Comparison of ENCODE assay signal across 9 cellular contexts in genomic region chr12:27571463-27571862, GRCh38. TPM values are rescaled to one million over a fixed set of nuclear protein-coding genes. Genes with fewer than 3 reads are reported as not detected.
DNase-seq lines count a peak whose midpoint lies in the region; ATAC-seq and TF ChIP-seq lines count a peak whose summit lies in the region.
"Had no signal": no experiment of that assay in that cellular context is flagged by ENCODE, and none has a peak within 500 bp of the region (broad histone marks: within the 10 kb centered on the region; RNA-seq: fewer than 3 reads in every experiment).

No MANE protein-coding gene starts in this region.

- ATAC-seq in HG03565 (IDR thresholded peaks at IDR 0.05; ENCODE audit: unreplicated experiment), result no peak

- no peaks in the 10 kb centered on the region for H3K27me3 ChIP-seq in skeletal muscle satellite cell (ENCODE audit: control insufficient read depth, insufficient read depth, low read length)

- H3K4me1 ChIP-seq in skeletal muscle satellite cell (ENCODE audit: control insufficient read depth, insufficient read depth, low read length), result peaks cover 66% of the 10 kb centered on the region

- H3K36me3 ChIP-seq in skeletal muscle satellite cell (ENCODE audit: insufficient read depth, low read length), result no peaks in the 10 kb centered on the region

- TF ChIP-seq CTCF in RWPE1 (conservative IDR thresholded peaks at IDR 0.05; ENCODE audit: low read depth), result no peak

- no peak overlapping the region for H3K27ac ChIP-seq in RWPE1

- peak; percentile 26 for DNase-seq in H4 (ENCODE audit: low spot score)
- peak; percentile 33 for DNase-seq in RWPE1 (ENCODE audit: low spot score)
- peak; percentile 92 for DNase-seq in fibroblast of peridontal ligament (ENCODE audit: extremely low read depth)
- no peak for DNase-seq in HuH-7 (ENCODE audit: low spot score)
- DNase-seq in DMS 273 treated with DMSO at 0.1 percent for 48 hours (lab: John Stamatoyannopoulos, UW), result no peak
- DNase-seq: DMS79 treated with DMSO at 0.1 percent for 48 hours, NCI-H1694 treated with DMSO at 0.1 percent for 48 hours had no signal

- CTCF ChIA-PET in RWPE1 (lab: Yijun Ruan, JAX), result no interaction called here

- H3K9ac ChIP-seq in skeletal muscle satellite cell (ENCODE audit: low read depth, low read length), result peak overlapping the region; percentile 72

- H3K9me3 ChIP-seq in skeletal muscle satellite cell (replicated peaks; ENCODE audit: low read length), result no peaks in the 10 kb centered on the region

- POLR2A ChIA-PET in RWPE1 (lab: Yijun Ruan, JAX; ENCODE audit: low non-redundant PET), result no interaction called here

- peak overlapping the region; percentile 6 for H3K4me2 ChIP-seq in skeletal muscle satellite cell (ENCODE audit: low read length)

- H3K4me3 ChIP-seq in skeletal muscle satellite cell (ENCODE audit: low read length), result no peak overlapping the region

RNA-seq across cellular contexts. Expression of gene PPFIBP1, which starts 47.5 kb away (rescaled TPM):
- 15.4 and 15.9 TPM in 2 replicates for total RNA-seq in H4 (2014; rRNA removed; shearing (Covaris generic))
- 122 and 189 TPM in 2 replicates for total RNA-seq in skeletal muscle satellite cell (2012; rRNA removed)

Comparison
In these comparisons a context has a peak if more than half of its experiments do, and no peak if none do; other contexts are left out.
1. DNase-seq: peak in H4 (single experiment), RWPE1 (single experiment) and fibroblast of peridontal ligament (single experiment); none in HuH-7 (single experiment) and DMS 273 treated with DMSO at 0.1 percent for 48 hours (single experiment).